8 cellular contexts compared by ENCODE assay signal in genomic region chr2:13193900-13194299, GRCh38.
A peak's percentile ranks its signal among the peaks of the same experiment; 100 is the strongest.
DNase-seq lines count a peak whose midpoint lies in the region; ATAC-seq and TF ChIP-seq lines count a peak whose summit lies in the region.

No MANE protein-coding gene starts in this region.

- H3K4me3 Mint-ChIP-seq in activated T-helper 2 cell treated with anti-CD3 and anti-CD28 coated beads, Interferon-gamma antibody, Interleukin-2, Interleukin-4, amounts not matched to agents 10 μg/mL and 5 μg/mL and 100 μg/mL, durations not matched to agents 14 hours and 24 hours and 36 hours (ENCODE audit: low read depth) = no peak overlapping the region

- peak; percentile 25 to 60 for TF ChIP-seq CTCF in fibroblast of lung (conservative IDR thresholded peaks at IDR 0.05 in 1 of 2, IDR thresholded peaks at IDR 0.05 in 1 of 2; ENCODE audit: low read depth in 1 of 2, low read length in 2 of 2)

- no peaks in the 10 kb centered on the region for H3K79me2 ChIP-seq in fibroblast of lung (ENCODE audit: control insufficient read depth, insufficient read depth, low read length)

- no peak overlapping the region for H3K4me3 ChIP-seq in fibroblast of lung (replicated peaks in 1 of 4; ENCODE audit: control extremely low read depth in 1 of 4, insufficient read depth in 1 of 4, low read depth in 3 of 4, low read length in 4 of 4)

- H3K27me3 ChIP-seq in fibroblast of lung (ENCODE audit: control insufficient read depth, insufficient read depth, low read length) = no peaks in the 10 kb centered on the region

- H3K9ac ChIP-seq in fibroblast of lung (ENCODE audit: insufficient read depth, low read length) = no peak overlapping the region

- H3K4me1 ChIP-seq in fibroblast of lung (ENCODE audit: control insufficient read depth, extremely low read depth, insufficient read depth, low read length) = no peaks in the 10 kb centered on the region

- H3K36me3 Mint-ChIP-seq in activated T-helper 2 cell treated with anti-CD3 and anti-CD28 coated beads, Interferon-gamma antibody, Interleukin-2, Interleukin-4, amounts not matched to agents 10 μg/mL and 5 μg/mL and 100 μg/mL, durations not matched to agents 14 hours and 24 hours and 36 hours (ENCODE audit: low read depth) = no peaks in the 10 kb centered on the region

- H3K27ac ChIP-seq in fibroblast of lung (ENCODE audit: insufficient read depth, low read length) = no peak overlapping the region

- H4K20me1 ChIP-seq in fibroblast of lung (ENCODE audit: control insufficient read depth, extremely low read depth, insufficient read depth, low read length) = no peaks in the 10 kb centered on the region

- intact Hi-C loops in activated T-helper 2 cell treated with anti-CD3 and anti-CD28 coated beads, Interferon-gamma antibody, Interleukin-2, Interleukin-4, amounts not matched to agents 10 μg/mL and 5 μg/mL and 100 μg/mL, durations not matched to agents 14 hours and 24 hours and 36 hours (cut with micrococcal nuclease) = no loop called here

- no peaks in the 10 kb centered on the region for H3K27me3 Mint-ChIP-seq in activated T-helper 2 cell treated with anti-CD3 and anti-CD28 coated beads, Interferon-gamma antibody, Interleukin-2, Interleukin-4, amounts not matched to agents 10 μg/mL and 5 μg/mL and 100 μg/mL, durations not matched to agents 14 hours and 24 hours and 36 hours (ENCODE audit: low read depth)

- no peaks in the 10 kb centered on the region for H3K9me3 ChIP-seq in fibroblast of lung (ENCODE audit: control insufficient read depth, insufficient read depth, low read depth, low read length)

- DNase-seq in AML-193 (lab: John Stamatoyannopoulos, UW) = peak; percentile 2 to 20
- DNase-seq in NCI-H69 (lab: John Stamatoyannopoulos, UW) = peak; percentile 33
- DNase-seq in fibroblast of lung (ENCODE audit: low read depth in 2 of 2) = peak; percentile 29 to 71
- peak; percentile 78 for DNase-seq in superior temporal gyrus (ENCODE audit: extremely low spot score)
- DNase-seq in activated T-helper 2 cell treated with anti-CD3 and anti-CD28 coated beads, Interferon-gamma antibody, Interleukin-2, Interleukin-4, amounts not matched to agents 10 μg/mL and 5 μg/mL and 100 μg/mL, durations not matched to agents 14 hours and 24 hours and 36 hours (ENCODE audit: low spot score) = no peak

- no peak overlapping the region for H2AFZ ChIP-seq in fibroblast of lung (ENCODE audit: low read length)

- H3K36me3 ChIP-seq in fibroblast of lung (ENCODE audit: control insufficient read depth, insufficient read depth, low read length) = no peaks in the 10 kb centered on the region

- ATAC-seq in GM18870 (IDR thresholded peaks at IDR 0.05; ENCODE audit: unreplicated experiment) (peak; percentile 72), HG03175 (IDR thresholded peaks at IDR 0.05; ENCODE audit: unreplicated experiment) (peak; percentile 72), GM21717 (IDR thresholded peaks at IDR 0.05; ENCODE audit: unreplicated experiment) (no peak)

- no peaks in the 10 kb centered on the region for H3K9me3 Mint-ChIP-seq in activated T-helper 2 cell treated with anti-CD3 and anti-CD28 coated beads, Interferon-gamma antibody, Interleukin-2, Interleukin-4, amounts not matched to agents 10 μg/mL and 5 μg/mL and 100 μg/mL, durations not matched to agents 14 hours and 24 hours and 36 hours

- H3K27ac Mint-ChIP-seq in activated T-helper 2 cell treated with anti-CD3 and anti-CD28 coated beads, Interferon-gamma antibody, Interleukin-2, Interleukin-4, amounts not matched to agents 10 μg/mL and 5 μg/mL and 100 μg/mL, durations not matched to agents 14 hours and 24 hours and 36 hours = no peak overlapping the region

- H3K4me2 ChIP-seq in fibroblast of lung (ENCODE audit: extremely low read depth, insufficient read depth, low read length) = no peak overlapping the region

- peaks cover 2% of the 10 kb centered on the region for H3K4me1 Mint-ChIP-seq in activated T-helper 2 cell treated with anti-CD3 and anti-CD28 coated beads, Interferon-gamma antibody, Interleukin-2, Interleukin-4, amounts not matched to agents 10 μg/mL and 5 μg/mL and 100 μg/mL, durations not matched to agents 14 hours and 24 hours and 36 hours (ENCODE audit: low read depth)
